1 cellular context compared by ENCODE assay signal in the genomic region with DNA sequence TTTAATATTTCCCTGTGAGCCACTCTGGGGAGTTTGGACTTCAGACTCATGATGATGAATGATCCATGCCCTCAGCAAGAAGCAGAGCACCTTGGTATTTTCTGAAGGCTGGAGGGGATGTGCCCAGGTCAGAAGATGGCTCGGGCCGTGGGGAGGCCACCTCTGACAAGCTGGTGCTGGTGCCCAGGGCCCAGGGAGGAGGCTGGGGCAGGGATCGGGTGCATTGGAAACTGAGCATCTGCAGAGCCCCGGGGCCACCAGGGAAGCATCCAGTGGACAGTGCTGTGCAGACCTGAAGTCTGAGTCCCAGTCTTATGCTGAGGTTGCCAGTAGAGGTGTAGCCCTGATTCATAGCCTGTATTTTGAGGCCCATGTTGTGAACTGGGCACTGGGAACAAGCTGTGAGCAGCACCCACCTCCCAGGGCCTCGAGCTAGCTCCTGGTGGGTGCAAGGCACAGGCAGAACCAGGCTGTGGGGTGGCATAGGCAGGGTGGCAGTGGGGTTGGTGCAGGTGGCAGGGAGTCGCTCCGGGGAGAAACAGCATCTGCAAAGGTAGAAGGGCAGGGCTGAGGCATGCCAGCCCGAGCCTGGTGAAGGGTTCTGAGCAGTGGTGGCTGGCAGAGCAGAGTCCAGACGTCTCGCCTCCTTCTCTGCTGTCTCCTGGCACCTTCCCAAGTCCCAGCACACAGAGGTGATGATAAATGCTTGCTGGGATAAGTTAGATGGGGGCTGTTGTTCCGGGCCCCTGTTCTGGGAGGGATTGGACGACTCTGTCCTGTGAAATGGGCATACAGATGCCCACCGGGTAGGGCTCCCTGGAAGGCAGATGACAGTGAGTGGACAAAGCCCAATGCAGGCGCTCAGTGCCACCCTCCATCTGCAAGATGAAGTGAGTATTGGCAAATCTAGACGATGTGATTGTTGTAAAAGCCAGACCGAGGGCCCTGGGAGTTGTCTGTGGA.
TF ChIP-seq lines count a peak whose summit lies in the region.

No MANE protein-coding gene starts in this region.

TF ChIP-seq in SK-N-SH treated with all-trans-retinoic acid at 6 μM for 48 hours, 23 proteins besides CTCF, POLR2A, EP300 and RAD21 (continued from another document):
- no peak for TF ChIP-seq CREB5 (CRISPR knock-in tag; IDR thresholded peaks at IDR 0.05; ENCODE audit: low read depth)
- TF ChIP-seq TCF4 (CRISPR knock-in tag; IDR thresholded peaks at IDR 0.05; ENCODE audit: borderline replicate concordance), result no peak
- no peak for TF ChIP-seq CSRNP3 (CRISPR knock-in tag; IDR thresholded peaks at IDR 0.05)
- no peak for TF ChIP-seq ISL1 (CRISPR knock-in tag; IDR thresholded peaks at IDR 0.05)
- no peak for TF ChIP-seq PPARA (CRISPR knock-in tag; IDR thresholded peaks at IDR 0.05; ENCODE audit: borderline replicate concordance)
